9 cellular contexts compared by ENCODE assay signal in the genomic region with DNA sequence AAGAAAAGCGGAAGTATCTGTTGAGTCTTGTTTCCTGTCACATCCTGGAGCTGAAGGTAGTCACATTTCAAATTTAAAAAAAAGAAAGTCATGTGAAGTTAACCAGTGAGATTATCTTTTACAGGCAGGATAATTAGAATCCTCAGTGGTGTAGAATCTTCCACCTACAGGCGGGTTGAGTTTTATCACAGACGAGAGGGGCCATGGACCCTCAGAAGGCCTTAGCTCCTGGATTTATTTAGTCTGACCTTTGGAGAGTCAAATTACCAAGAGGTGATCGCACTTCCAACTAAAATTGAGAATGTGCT. TPM values are rescaled to one million over a fixed set of nuclear protein-coding genes. Genes with fewer than 3 reads are reported as not detected.
A peak's percentile ranks its signal among the peaks of the same experiment; 100 is the strongest.
DNase-seq lines count a peak whose midpoint lies in the region; ATAC-seq and TF ChIP-seq lines count a peak whose summit lies in the region.
"Had no signal": no experiment of that assay in that cellular context is flagged by ENCODE, and none has a peak within 500 bp of the region (broad histone marks: within the 10 kb centered on the region; RNA-seq: fewer than 3 reads in every experiment).

No MANE protein-coding gene starts in this region.

- no peak overlapping the region for H2BK120ac ChIP-seq in mesenchymal stem cell (ENCODE audit: low read depth, low read length)

- no peak overlapping the region for H2BK15ac ChIP-seq in mesenchymal stem cell (ENCODE audit: low read depth, poor library complexity, severe bottlenecking)

- no peak overlapping the region for H4K8ac ChIP-seq in mesenchymal stem cell (ENCODE audit: low read length)

- H3K27ac Mint-ChIP-seq in activated naive CD8-positive, alpha-beta T cell treated with anti-CD3 and anti-CD28 coated beads, Interleukin-2, amount 10 ng/mL, durations not matched to agents 7 days and 5 days: peak overlapping the region; percentile 93
- peak overlapping the region; percentile 96 to 100 (median 99) for H3K27ac Mint-ChIP-seq in naive thymus-derived CD8-positive, alpha-beta T cell

- H3K14ac ChIP-seq in mesenchymal stem cell (ENCODE audit: low read length in 2 of 2): no peak overlapping the region

- peak overlapping the region in 3 of 10 experiments; percentile 48 to 57 (median 52); a peak in 3 of 20 replicates for H3K4me3 ChIP-seq in BLaER1 treated with 17β-estradiol and CSF1 and Interleukin-3, amounts not matched to agents 10 nM and 100 nM
- no peak overlapping the region for H3K4me3 ChIP-seq in gastrocnemius medialis
- no peak overlapping the region for H3K4me3 ChIP-seq in mesenchymal stem cell (ENCODE audit: insufficient read depth in 1 of 2, low read depth in 1 of 2, low read length in 2 of 2)

- H3K4me1 Mint-ChIP-seq in activated naive CD8-positive, alpha-beta T cell treated with anti-CD3 and anti-CD28 coated beads, Interleukin-2, amount 10 ng/mL, durations not matched to agents 7 days and 5 days: peaks cover 47% of the 10 kb centered on the region
- peaks cover 18 to 91% (median 59%) of the 10 kb centered on the region in 4 donors for H3K4me1 Mint-ChIP-seq in naive thymus-derived CD8-positive, alpha-beta T cell

- peaks cover 14% of the 10 kb centered on the region for H3K9me3 Mint-ChIP-seq in activated naive CD8-positive, alpha-beta T cell treated with anti-CD3 and anti-CD28 coated beads, Interleukin-2, amount 10 ng/mL, durations not matched to agents 7 days and 5 days
- peaks cover 0 to 20% (median 3%) of the 10 kb centered on the region in 9 donors for H3K9me3 Mint-ChIP-seq in naive thymus-derived CD8-positive, alpha-beta T cell

- no peak for TF ChIP-seq POLR2A in gastrocnemius medialis (IDR thresholded peaks at IDR 0.05)

- H3K27ac ChIP-seq in BLaER1 treated with 17β-estradiol and CSF1 and Interleukin-3, amounts not matched to agents 10 nM and 100 nM: peak overlapping the region; percentile 86 to 95 (median 91); a peak in 21 of 22 replicates
- H3K27ac ChIP-seq in gastrocnemius medialis (no peak overlapping the region), mesenchymal stem cell (ENCODE audit: low read length, poor library complexity, severe bottlenecking) (no peak overlapping the region)

- peaks cover 66 to 90% (median 68%) of the 10 kb centered on the region in 10 experiments for H3K4me1 ChIP-seq in BLaER1 treated with 17β-estradiol and CSF1 and Interleukin-3, amounts not matched to agents 10 nM and 100 nM
- no peaks in the 10 kb centered on the region for H3K4me1 ChIP-seq in gastrocnemius medialis
- H3K4me1 ChIP-seq in mesenchymal stem cell (ENCODE audit: control insufficient read depth, insufficient read depth, low read depth, low read length): peaks cover 2% of the 10 kb centered on the region

- H4K20me1 ChIP-seq in BLaER1 treated with 17β-estradiol and CSF1 and Interleukin-3, amounts not matched to agents 10 nM and 100 nM: no peaks in the 10 kb centered on the region

- no peak overlapping the region for H2AK5ac ChIP-seq in mesenchymal stem cell (ENCODE audit: low read length, severe bottlenecking)

- H3K4ac ChIP-seq in mesenchymal stem cell (ENCODE audit: low read depth in 1 of 2, low read length in 2 of 2): no peak overlapping the region

- ATAC-seq in HG03457 (IDR thresholded peaks at IDR 0.05; ENCODE audit: unreplicated experiment) (peak; percentile 1), gastrocnemius medialis (no peak), HG03571 (IDR thresholded peaks at IDR 0.05; ENCODE audit: unreplicated experiment) (no peak)
- ATAC-seq in activated naive CD8-positive, alpha-beta T cell treated with anti-CD3 and anti-CD28 coated beads, Interleukin-2, amount 10 ng/mL, durations not matched to agents 7 days and 5 days (ENCODE audit: low read depth): no peak
- no peak for ATAC-seq in naive thymus-derived CD8-positive, alpha-beta T cell

- H3K36me3 Mint-ChIP-seq in activated naive CD8-positive, alpha-beta T cell treated with anti-CD3 and anti-CD28 coated beads, Interleukin-2, amount 10 ng/mL, durations not matched to agents 7 days and 5 days: peaks cover 35% of the 10 kb centered on the region
- H3K36me3 Mint-ChIP-seq in naive thymus-derived CD8-positive, alpha-beta T cell: peaks cover 0 to 4% (median 3%) of the 10 kb centered on the region in 3 donors

- in situ Hi-C loops in gastrocnemius medialis (cut with MboI; ENCODE audit: low sequenced_read_pairs in 4 of 4): no loop called here

- POLR2A ChIA-PET in activated naive CD8-positive, alpha-beta T cell treated with anti-CD3 and anti-CD28 coated beads, Interleukin-2, amount 10 ng/mL, durations not matched to agents 7 days and 5 days (lab: Charles Lee): interaction anchor here (0.9 to 8.0 kb wide), 10 partner anchors 15 to 752 kb away, joined by 3 to 257 read pairs (median 4); a partner anchor contains a TSS
- POLR2A ChIA-PET in naive thymus-derived CD8-positive, alpha-beta T cell (lab: Charles Lee): interaction anchor here (0.6 to 6.6 kb wide), 12 partner anchors 9 to 195 kb away, joined by 3 to 94 read pairs (median 4); a partner anchor contains a TSS

- no peak for TF ChIP-seq CTCF in gastrocnemius medialis (IDR thresholded peaks at IDR 0.05 in 4 of 5, conservative IDR thresholded peaks at IDR 0.05 in 1 of 5)

- peak overlapping the region; percentile 78 for H3K4me3 Mint-ChIP-seq in activated naive CD8-positive, alpha-beta T cell treated with anti-CD3 and anti-CD28 coated beads, Interleukin-2, amount 10 ng/mL, durations not matched to agents 7 days and 5 days
- H3K4me3 Mint-ChIP-seq in naive thymus-derived CD8-positive, alpha-beta T cell: peak overlapping the region; percentile 78 to 91 (median 88)

- H3K23ac ChIP-seq in mesenchymal stem cell (ENCODE audit: low read length in 2 of 2): no peak overlapping the region

- DNase-seq in activated naive CD8-positive, alpha-beta T cell treated with anti-CD3 and anti-CD28 coated beads, Interleukin-2, amount 10 ng/mL, durations not matched to agents 7 days and 5 days: no peak
- no peak for DNase-seq in naive thymus-derived CD8-positive, alpha-beta T cell
- DNase-seq in gastrocnemius medialis: no peak
- no peak for DNase-seq in activated CD4-positive, CD25-positive, alpha-beta regulatory T cell (lab: John Stamatoyannopoulos, UW)
- no peak for DNase-seq in mesenchymal stem cell
- DNase-seq: GOT3 had no signal

- no peaks in the 10 kb centered on the region for H3K27me3 Mint-ChIP-seq in activated naive CD8-positive, alpha-beta T cell treated with anti-CD3 and anti-CD28 coated beads, Interleukin-2, amount 10 ng/mL, durations not matched to agents 7 days and 5 days
- peaks cover 0 to 4% (median 0%) of the 10 kb centered on the region in 5 donors for H3K27me3 Mint-ChIP-seq in naive thymus-derived CD8-positive, alpha-beta T cell

- H3K79me1 ChIP-seq in mesenchymal stem cell (replicated peaks; ENCODE audit: low read length, poor library complexity, severe bottlenecking): no peaks in the 10 kb centered on the region

- peak overlapping the region; percentile 53 to 85 (median 79); a peak in 20 of 22 replicates for H3K9ac ChIP-seq in BLaER1 treated with 17β-estradiol and CSF1 and Interleukin-3, amounts not matched to agents 10 nM and 100 nM
- H3K9ac ChIP-seq in mesenchymal stem cell (ENCODE audit: low read length): no peak overlapping the region

- peaks cover 0 to 8% (median 0%) of the 10 kb centered on the region in 11 experiments; a peak in 3 of 22 replicates for H3K9me3 ChIP-seq in BLaER1 treated with 17β-estradiol and CSF1 and Interleukin-3, amounts not matched to agents 10 nM and 100 nM (replicated peaks in 1 of 11)
- no peaks in the 10 kb centered on the region for H3K9me3 ChIP-seq in gastrocnemius medialis
- no peaks in the 10 kb centered on the region for H3K9me3 ChIP-seq in mesenchymal stem cell (ENCODE audit: control insufficient read depth, low read length)

- H2BK5ac ChIP-seq in mesenchymal stem cell (ENCODE audit: low read depth, low read length, poor library complexity, severe bottlenecking): no peak overlapping the region

- peak overlapping the region; percentile 88 to 98 (median 96) for H3K4me2 ChIP-seq in BLaER1 treated with 17β-estradiol and CSF1 and Interleukin-3, amounts not matched to agents 10 nM and 100 nM
- H3K4me2 ChIP-seq in mesenchymal stem cell (ENCODE audit: low read length, poor library complexity, severe bottlenecking): no peak overlapping the region

- no peak overlapping the region for H4K91ac ChIP-seq in mesenchymal stem cell (ENCODE audit: low read length)

- H3K18ac ChIP-seq in mesenchymal stem cell (ENCODE audit: low read depth in 1 of 2, low read length in 2 of 2): peak overlapping the region in 1 of 2 experiments; percentile 80

- H2BK12ac ChIP-seq in mesenchymal stem cell (ENCODE audit: low read length in 2 of 2): no peak overlapping the region

- intact Hi-C loops in gastrocnemius medialis (cut with DNase I; ENCODE audit: low total_unique reads): no loop called here

- H2AFZ ChIP-seq in mesenchymal stem cell (ENCODE audit: low read depth, low read length): no peak overlapping the region

- H3K27me3 ChIP-seq in BLaER1 treated with 17β-estradiol and CSF1 and Interleukin-3, amounts not matched to agents 10 nM and 100 nM: no peaks in the 10 kb centered on the region; a peak in 1 of 22 replicates
- H3K27me3 ChIP-seq in gastrocnemius medialis (no peaks in the 10 kb centered on the region), mesenchymal stem cell (ENCODE audit: control insufficient read depth in 1 of 2, insufficient read depth in 1 of 2, low read length in 2 of 2) (no peaks in the 10 kb centered on the region)

- H3K36me3 ChIP-seq in BLaER1 treated with 17β-estradiol and CSF1 and Interleukin-3, amounts not matched to agents 10 nM and 100 nM: no peaks in the 10 kb centered on the region
- H3K36me3 ChIP-seq in gastrocnemius medialis (no peaks in the 10 kb centered on the region), mesenchymal stem cell (ENCODE audit: control insufficient read depth in 1 of 2, insufficient read depth in 2 of 2, low read depth in 1 of 2, low read length in 2 of 2) (no peaks in the 10 kb centered on the region)

- 90% methylated on average over 3 of the region's 4 CpGs for WGBS in mesenchymal stem cell

RNA-seq across cellular contexts. Expression of a gene that starts 13.0 kb away (rescaled TPM):
- total RNA-seq in activated naive CD8-positive, alpha-beta T cell treated with anti-CD3 and anti-CD28 coated beads, Interleukin-2, amount 10 ng/mL, durations not matched to agents 7 days and 5 days: 100 to 1,000 TPM; 247 to 253 TPM
- total RNA-seq in naive thymus-derived CD8-positive, alpha-beta T cell: 10 to 100 TPM; 57.8 to 66.7 TPM
- polyA plus RNA-seq in naive thymus-derived CD8-positive, alpha-beta T cell: 100 to 1,000 TPM; 115 to 172 (median 122) TPM
- total RNA-seq in gastrocnemius medialis: 1 to 10 TPM in 3 of 4 donors, under 1 TPM in 1; 0.41 to 4.9 (median 2.2) TPM
- polyA plus RNA-seq in mesenchymal stem cell (2013, experiment 1 of 2): 57.8 TPM
- polyA plus RNA-seq in mesenchymal stem cell (2013, experiment 2 of 2): 57.5 TPM

Comparison
In these comparisons a context has a peak if more than half of its experiments do, and no peak if none do; other contexts are left out.
1. H3K27ac ChIP-seq: peak in BLaER1 treated with 17β-estradiol and CSF1 and Interleukin-3, amounts not matched to agents 10 nM and 100 nM (11 of 11); none in gastrocnemius medialis (0 of 4) and mesenchymal stem cell (single experiment).
2. RNA of a gene that starts 13.0 kb away (total RNA-seq): 247 to 253 TPM in activated naive CD8-positive, alpha-beta T cell treated with anti-CD3 and anti-CD28 coated beads, Interleukin-2, amount 10 ng/mL, durations not matched to agents 7 days and 5 days and 57.8 to 66.7 TPM in naive thymus-derived CD8-positive, alpha-beta T cell; 0.41 to 4.9 TPM in gastrocnemius medialis; every median in the first group is over 4 times any median in the second.